ENCODE assay signal across 8 cellular contexts in genomic region chr1:6784560-6785317, GRCh38. TPM values are rescaled to one million over a fixed set of nuclear protein-coding genes. Genes with fewer than 3 reads are reported as not detected.
DNase-seq lines count a peak whose midpoint lies in the region; ATAC-seq and TF ChIP-seq lines count a peak whose summit lies in the region.

No MANE protein-coding gene starts in this region.

- DNase-seq in GM04504 (ENCODE audit: low read depth) (peak; percentile 100), NB4 (ENCODE audit: low read depth) (peak; percentile 100), SK-N-DZ (ENCODE audit: low spot score) (peak; percentile 99), neuronal stem cell (ENCODE audit: low spot score) (peak; percentile 100)
- DNase-seq in activated naive CD4-positive, alpha-beta T cell treated with anti-CD3 and anti-CD28 coated beads, Interleukin-2, amount 50 U/mL, for 16 hours, result peak; percentile 99

- H3K4me2 ChIP-seq in neuronal stem cell (ENCODE audit: insufficient read depth, low read length, poor library complexity, severe bottlenecking), result peak overlapping the region; percentile 58

- H3K27ac ChIP-seq in gastroesophageal sphincter (peak overlapping the region; percentile 94 to 100 (median 98)), neuronal stem cell (replicated peaks; ENCODE audit: low read length) (peak overlapping the region; percentile 88), subcutaneous abdominal adipose tissue (ENCODE audit: low read depth, low read length) (peak overlapping the region; percentile 98)

- H4K8ac ChIP-seq in neuronal stem cell (ENCODE audit: low read depth, low read length), result no peak overlapping the region

- H2BK15ac ChIP-seq in neuronal stem cell (ENCODE audit: low read length), result no peak overlapping the region

- no peak overlapping the region for H2AK5ac ChIP-seq in neuronal stem cell (ENCODE audit: low read depth, low read length)

- H3K36me3 ChIP-seq in gastroesophageal sphincter, result no peaks in the 10 kb centered on the region
- H3K36me3 ChIP-seq in neuronal stem cell (replicated peaks in 1 of 2; ENCODE audit: control insufficient read depth in 2 of 2, insufficient read depth in 2 of 2, low read length in 2 of 2), result peaks cover 2 to 9% of the 10 kb centered on the region in 2 donors
- H3K36me3 ChIP-seq in subcutaneous abdominal adipose tissue (ENCODE audit: control insufficient read depth in 5 of 5, insufficient read depth in 5 of 5, low read length in 5 of 5), result no peaks in the 10 kb centered on the region

- H3K23ac ChIP-seq in neuronal stem cell (ENCODE audit: low read depth, low read length, poor library complexity), result peak overlapping the region; percentile 87

- no peak overlapping the region for H3K14ac ChIP-seq in neuronal stem cell (ENCODE audit: low read length)

- H3K9ac ChIP-seq in neuronal stem cell (ENCODE audit: low read depth, low read length, poor library complexity) (peak overlapping the region; percentile 89), subcutaneous abdominal adipose tissue (ENCODE audit: low read length in 5 of 5) (peak overlapping the region; percentile 85 to 96 (median 91))

- H3K18ac ChIP-seq in neuronal stem cell (ENCODE audit: low read length), result peak overlapping the region; percentile 99

- H3K79me1 ChIP-seq in neuronal stem cell (ENCODE audit: low read depth, low read length), result peaks cover 3% of the 10 kb centered on the region

- H3K4me1 ChIP-seq in gastroesophageal sphincter, result peaks cover 0 to 45% (median 6%) of the 10 kb centered on the region in 3 donors
- peaks cover 9 to 11% of the 10 kb centered on the region in 2 donors for H3K4me1 ChIP-seq in neuronal stem cell (ENCODE audit: control insufficient read depth in 2 of 2, insufficient read depth in 1 of 2, low read depth in 1 of 2, low read length in 2 of 2)
- H3K4me1 ChIP-seq in subcutaneous abdominal adipose tissue (ENCODE audit: control insufficient read depth in 5 of 5, insufficient read depth in 5 of 5, low read length in 5 of 5), result peaks cover 12 to 42% (median 31%) of the 10 kb centered on the region in 5 donors

- TF ChIP-seq CTCF in NB4 (IDR thresholded peaks at IDR 0.05; ENCODE audit: low read depth, low read length) (no peak), gastroesophageal sphincter (IDR thresholded peaks at IDR 0.05) (peak in 1 of 4 experiments; percentile 19)

- no CpG with 5 or more reads among the region's 79 CpGs for WGBS in gastroesophageal sphincter (ENCODE audit: low coverage in 1 of 2), 2 donors
- no CpG with 5 or more reads among the region's 79 CpGs for WGBS in neuronal stem cell (ENCODE audit: extremely low coverage in 2 of 2, insufficient read length in 2 of 2, insufficient replicate concordance in 1 of 2), 2 donors

- no peaks in the 10 kb centered on the region for H3K27me3 ChIP-seq in gastroesophageal sphincter
- H3K27me3 ChIP-seq in neuronal stem cell (ENCODE audit: control insufficient read depth in 3 of 3, insufficient read depth in 3 of 3, low read depth in 1 of 3, low read length in 3 of 3), result no peaks in the 10 kb centered on the region
- H3K27me3 ChIP-seq in subcutaneous abdominal adipose tissue (ENCODE audit: control insufficient read depth in 5 of 5, insufficient read depth in 4 of 5, low read length in 5 of 5), result peaks cover 0 to 4% (median 0%) of the 10 kb centered on the region in 5 donors

- TF ChIP-seq EP300 in gastroesophageal sphincter (IDR thresholded peaks at IDR 0.05), result no peak

- no peak overlapping the region for H2BK120ac ChIP-seq in neuronal stem cell (ENCODE audit: low read depth, low read length)

- ATAC-seq in HG02571 (IDR thresholded peaks at IDR 0.05; ENCODE audit: unreplicated experiment) (peak; percentile 68), gastroesophageal sphincter (peak; percentile 93)

- TF ChIP-seq POLR2A in NB4 (IDR thresholded peaks at IDR 0.05; ENCODE audit: extremely low read depth, insufficient read length) (peak; percentile 63), gastroesophageal sphincter (IDR thresholded peaks at IDR 0.05) (peak; percentile 96 to 97)

- H2BK5ac ChIP-seq in neuronal stem cell (ENCODE audit: low read length), result peak overlapping the region; percentile 87

- H2AFZ ChIP-seq in neuronal stem cell (ENCODE audit: low read length), result peak overlapping the region; percentile 100

- no peak overlapping the region for H3K4ac ChIP-seq in neuronal stem cell (ENCODE audit: low read length)

- no peak overlapping the region for H2BK12ac ChIP-seq in neuronal stem cell (ENCODE audit: low read length)

- H3K4me3 ChIP-seq in NB4 (ENCODE audit: low read depth, low read length) (peak overlapping the region; percentile 82), gastroesophageal sphincter (peak overlapping the region; percentile 76 to 98), neuronal stem cell (ENCODE audit: low read length in 2 of 2) (peak overlapping the region; percentile 64 to 96), subcutaneous abdominal adipose tissue (ENCODE audit: low read depth in 1 of 5, low read length in 5 of 5) (peak overlapping the region in 4 of 5 donors; percentile 68 to 80 (median 75))

- no peak overlapping the region for H4K91ac ChIP-seq in neuronal stem cell (ENCODE audit: low read depth, low read length, poor library complexity)

- H3K9me3 ChIP-seq in gastroesophageal sphincter (no peaks in the 10 kb centered on the region), neuronal stem cell (replicated peaks in 1 of 2; ENCODE audit: control insufficient read depth in 2 of 2, insufficient read depth in 1 of 2, low read depth in 1 of 2, low read length in 2 of 2) (peaks cover 0 to 11% of the 10 kb centered on the region in 2 donors), subcutaneous abdominal adipose tissue (ENCODE audit: control insufficient read depth in 5 of 5, low read length in 5 of 5) (no peaks in the 10 kb centered on the region)

RNA-seq across cellular contexts. Expression of gene CAMTA1, which starts 0.5 kb away (rescaled TPM):
- 142 and 188 TPM in 2 replicates for polyA plus RNA-seq in SK-N-DZ (2014; cell fraction: cytosol; rRNA removed)
- 90.4 and 103 TPM in 2 replicates for polyA plus RNA-seq in SK-N-DZ (2014; cell fraction: nucleus; rRNA removed)
- 100 to 1,000 TPM in 3 of 4 donors, 10 to 100 TPM in 1; 86.3 to 170 (median 132) TPM for total RNA-seq in gastroesophageal sphincter
- 379 TPM for polyA plus RNA-seq in neuronal stem cell (2013, experiment 1 of 2)
- 395 TPM for polyA plus RNA-seq in neuronal stem cell (2013, experiment 2 of 2)

Comparison
In these comparisons a context has a peak if more than half of its experiments do, and no peak if none do; other contexts are left out.
1. Peak in every context shown above with its lines: DNase-seq, ATAC-seq, H3K4me3 ChIP-seq and H3K27ac ChIP-seq.